24 cellular contexts compared by ENCODE assay signal in the genomic region with DNA sequence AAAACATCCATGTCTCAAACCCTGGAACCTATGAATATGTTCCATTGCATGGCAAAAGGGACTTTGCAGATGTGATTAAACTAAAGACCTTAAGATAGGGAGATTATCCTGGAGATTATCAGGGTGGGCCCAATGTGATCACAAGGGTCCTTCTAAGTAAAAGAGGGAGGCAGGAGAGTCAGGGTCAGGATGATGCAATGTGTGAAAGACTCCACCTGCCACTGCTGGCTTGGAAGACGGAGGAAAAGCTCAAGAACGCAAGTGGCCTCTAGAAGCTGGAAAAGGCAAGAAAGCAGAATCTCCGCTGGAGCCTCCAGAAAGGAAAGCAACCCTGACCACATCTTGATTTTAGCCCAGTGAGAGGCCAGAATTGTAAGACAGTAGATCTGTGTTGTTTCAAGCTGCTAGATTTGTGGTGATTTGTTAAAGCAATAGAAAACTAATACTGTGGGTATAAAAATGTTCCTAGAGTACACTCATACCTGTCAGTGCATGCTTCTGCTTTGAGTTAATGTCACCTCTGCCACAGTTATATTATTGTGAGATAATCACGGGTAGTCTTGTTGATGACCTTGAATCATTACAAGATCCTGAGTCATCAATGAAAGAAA.
"Had no signal": no experiment of that assay in that cellular context is flagged by ENCODE, and none has a peak within 500 bp of the region (broad histone marks: within the 10 kb centered on the region; RNA-seq: fewer than 3 reads in every experiment).

No MANE protein-coding gene starts in this region.

- ATAC-seq: activated CD4-positive, alpha-beta T cell treated with anti-CD3 and anti-CD28 coated beads for 36 hours; activated naive CD4-positive, alpha-beta T cell treated with anti-CD3 and anti-CD28 coated beads, Interleukin-2, amount 50 U/mL, for 72 hours; activated T-helper 17 cell treated with anti-CD3 and anti-CD28 coated beads, Interleukin-2, amount 50 U/mL, for 72 hours; gastrocnemius medialis; pancreas; psoas muscle; right cardiac atrium; upper lobe of right lung had no signal

- H3K36me3 ChIP-seq: ascending aorta, brain microvascular endothelial cell, gastrocnemius medialis, left ventricle myocardium inferior, neutrophil, pancreas, upper lobe of right lung had no signal

- H3K9me3 ChIP-seq: ascending aorta, gastrocnemius medialis, neutrophil, pancreas, psoas muscle, upper lobe of right lung had no signal

- FAIRE-seq: pancreas had no signal

- DNase-seq: activated B cell treated with CpG ODN at 0.5 μM for 24 hours; activated CD4-positive, alpha-beta T cell treated with anti-CD3 and anti-CD28 coated beads for 36 hours; activated CD4-positive, alpha-beta T cell treated with anti-CD3 and anti-CD28 coated beads, Interleukin-2, amount 50 U/mL, for 4 hours; activated CD8-positive, alpha-beta memory T cell treated with anti-CD3 and anti-CD28 coated beads for 24 hours; activated CD8-positive, alpha-beta memory T cell treated with anti-CD3 and anti-CD28 coated beads, Interleukin-2, amount 50 U/mL, for 4 hours; activated T-cell treated with anti-CD3 and anti-CD28 coated beads, Interleukin-2, amount 50 U/mL, for 24 hours; brain microvascular endothelial cell; central memory CD4-positive, alpha-beta T cell; dermis blood vessel endothelial cell; effector CD8-positive, alpha-beta T cell; gastrocnemius medialis; hippocampal formation; left ventricle myocardium inferior; pancreas; psoas muscle; right cardiac atrium; stimulated activated CD4-positive, alpha-beta T cell treated with anti-CD3 and anti-CD28 coated beads, Interleukin-4, amount 100 ng/mL, for 24 hours; stimulated activated naive CD4-positive, alpha-beta T cell treated with Interleukin-2 at 50 U/mL for 16 hours; T-helper 9 cell; upper lobe of right lung had no signal

- H3K4me3 ChIP-seq: ascending aorta, gastrocnemius medialis, left ventricle myocardium inferior, pancreas, psoas muscle, upper lobe of right lung had no signal

- H3K27me3 ChIP-seq: ascending aorta, brain microvascular endothelial cell, gastrocnemius medialis, pancreas, upper lobe of right lung had no signal

- H3K27ac ChIP-seq: ascending aorta, brain microvascular endothelial cell, gastrocnemius medialis, left ventricle myocardium inferior, neutrophil, pancreas, psoas muscle, upper lobe of right lung had no signal

- H3K4me1 ChIP-seq: ascending aorta, gastrocnemius medialis, left ventricle myocardium inferior, pancreas, psoas muscle, upper lobe of right lung had no signal
